20 cellular contexts compared by ENCODE assay signal in genomic region chr1:229941785-229942184, GRCh38.
"Had no signal": no experiment of that assay in that cellular context is flagged by ENCODE, and none has a peak within 500 bp of the region (broad histone marks: within the 10 kb centered on the region; RNA-seq: fewer than 3 reads in every experiment).

No MANE protein-coding gene starts in this region.

- H3K4me3 ChIP-seq: dorsolateral prefrontal cortex, gastrocnemius medialis, heart left ventricle, hepatocyte, lung, prostate gland, sigmoid colon, thoracic aorta, tibial nerve, upper lobe of left lung had no signal

- H3K4me1 ChIP-seq: heart left ventricle, parathyroid adenoma, prostate gland, sigmoid colon, upper lobe of left lung had no signal

- H3K36me3 ChIP-seq: gastrocnemius medialis, heart left ventricle, prostate gland, sigmoid colon, thoracic aorta, tibial nerve, upper lobe of left lung had no signal

- H3K79me2 ChIP-seq: hepatocyte, parathyroid adenoma had no signal

- H2AFZ ChIP-seq: hepatocyte, parathyroid adenoma had no signal

- H3K4me2 ChIP-seq: hepatocyte had no signal

- DNase-seq: effector CD4-positive, alpha-beta T cell; gastrocnemius medialis; kidney; natural killer cell; occipital lobe; right cardiac atrium; sigmoid colon; stimulated activated CD4-positive, alpha-beta T cell treated with anti-CD3 and anti-CD28 coated beads, Interleukin-2, amount 100 ng/mL, for 24 hours; stimulated activated CD4-positive, alpha-beta T cell treated with anti-CD3 and anti-CD28 coated beads, Interleukin-4, amount 100 ng/mL, for 4 hours; upper lobe of left lung had no signal

- H3K9me3 ChIP-seq: gastrocnemius medialis, heart left ventricle, prostate gland, sigmoid colon, thoracic aorta, tibial nerve, upper lobe of left lung had no signal

- H3K27ac ChIP-seq: dorsolateral prefrontal cortex, heart left ventricle, hepatocyte, parathyroid adenoma, prostate gland, sigmoid colon, thoracic aorta, tibial nerve, upper lobe of left lung had no signal

- ATAC-seq: left lobe of liver; natural killer cell; right cardiac atrium; stimulated activated memory B cell treated with anti-CD40 and anti-IgM and Interleukin-4, amounts not matched to agents 10 μg/mL and 1 μg/mL and 100 μg/mL, for 72 hours had no signal

- H3K27me3 ChIP-seq: dorsolateral prefrontal cortex, gastrocnemius medialis, heart left ventricle, hepatocyte, sigmoid colon, tibial nerve, upper lobe of left lung had no signal

- H3K9ac ChIP-seq: parathyroid adenoma had no signal
